ENCODE assay signal across 23 cellular contexts in the genomic region with DNA sequence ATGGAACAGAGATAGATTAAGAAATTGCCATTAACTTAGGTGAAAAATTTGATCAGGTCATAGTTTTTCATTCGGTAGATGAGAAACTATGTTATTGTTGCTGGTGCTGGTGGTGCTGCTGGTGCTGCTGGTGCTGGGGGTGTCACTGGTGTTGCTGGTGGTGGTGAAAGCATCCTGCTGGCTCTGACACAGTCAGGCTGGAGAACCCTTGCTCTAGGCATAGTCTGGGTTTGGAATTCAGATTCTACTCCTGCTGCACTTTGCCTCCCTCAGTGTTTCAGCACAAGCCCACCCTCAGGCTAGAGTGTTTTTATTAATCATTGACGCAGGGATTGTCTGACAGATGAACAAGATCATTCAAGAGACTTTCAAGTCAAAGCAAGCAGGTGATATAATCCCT.
"Had no signal": no experiment of that assay in that cellular context is flagged by ENCODE, and none has a peak within 500 bp of the region (broad histone marks: within the 10 kb centered on the region; RNA-seq: fewer than 3 reads in every experiment).

No MANE protein-coding gene starts in this region.

- H3K9me3 ChIP-seq: esophagus muscularis mucosa, gastroesophageal sphincter, heart left ventricle, left lung, mucosa of descending colon had no signal

- H3K4me1 ChIP-seq: esophagus muscularis mucosa, left lung had no signal

- H3K27me3 ChIP-seq: dorsolateral prefrontal cortex, esophagus muscularis mucosa, foreskin keratinocyte, gastroesophageal sphincter, heart left ventricle, hepatocyte, left lung had no signal

- H3K36me3 ChIP-seq: esophagus muscularis mucosa, gastroesophageal sphincter, heart left ventricle, left lung had no signal

- FAIRE-seq: colon, endothelial cell of umbilical vein, frontal cortex had no signal

- H3K79me2 ChIP-seq: hepatocyte had no signal

- H3K27ac ChIP-seq: coronary artery, dorsolateral prefrontal cortex, esophagus muscularis mucosa, foreskin keratinocyte, gastroesophageal sphincter, heart left ventricle, hepatocyte, left lung had no signal

- DNase-seq: dermis blood vessel endothelial cell; dorsolateral prefrontal cortex; effector CD4-positive, alpha-beta T cell; effector memory CD4-positive, alpha-beta T cell; heart left ventricle; hypothalamus; immature natural killer cell; islet precursor cell; left cardiac atrium; left lung; left ventricle myocardium superior; mammary epithelial cell; mucosa of descending colon; naive B cell had no signal

- H2AFZ ChIP-seq: hepatocyte had no signal

- H3K4me2 ChIP-seq: hepatocyte had no signal

- H3K4me3 ChIP-seq: coronary artery, dorsolateral prefrontal cortex, esophagus muscularis mucosa, gastroesophageal sphincter, heart left ventricle, hepatocyte, left lung, lung, mucosa of descending colon had no signal
